ENCODE assay signal across 9 cellular contexts in the genomic region with DNA sequence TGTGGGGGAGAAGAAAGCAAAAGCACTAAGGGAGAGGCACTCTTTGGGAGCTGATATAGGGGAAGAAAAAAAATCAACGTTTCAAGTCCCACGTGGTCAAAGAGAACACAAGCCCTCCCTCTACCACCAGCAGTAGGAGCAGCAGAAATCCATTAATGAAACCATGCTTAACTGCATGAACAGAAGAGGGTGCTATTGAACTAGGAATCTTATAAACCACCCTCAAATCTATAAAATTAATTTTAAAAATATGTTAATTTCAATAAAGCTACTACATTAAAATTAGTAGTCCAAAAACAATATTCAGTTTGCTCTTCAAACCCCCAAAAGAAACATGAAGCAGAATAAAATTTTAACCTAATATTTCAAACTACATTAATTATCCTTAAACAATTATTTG.
DNase-seq lines count a peak whose midpoint lies in the region; ATAC-seq, FAIRE-seq and TF ChIP-seq lines count a peak whose summit lies in the region.
"Had no signal": no experiment of that assay in that cellular context is flagged by ENCODE, and none has a peak within 500 bp of the region (broad histone marks: within the 10 kb centered on the region; RNA-seq: fewer than 3 reads in every experiment).

No MANE protein-coding gene starts in this region.

- H3K4me1 ChIP-seq in adrenal gland (replicated peaks in 1 of 2), result no peaks in the 10 kb centered on the region

- H3K27ac Mint-ChIP-seq in naive B cell, result no peak overlapping the region
- no peak overlapping the region for H3K27ac Mint-ChIP-seq in activated naive CD4-positive, alpha-beta T cell treated with anti-CD3 and anti-CD28 coated beads for 36 hours

- peaks cover 8 to 16% (median 10%) of the 10 kb centered on the region in 3 donors for H3K27me3 Mint-ChIP-seq in naive B cell
- peaks cover 12% of the 10 kb centered on the region for H3K27me3 Mint-ChIP-seq in activated naive CD4-positive, alpha-beta T cell treated with anti-CD3 and anti-CD28 coated beads for 36 hours (ENCODE audit: low read depth)

- TF ChIP-seq CTCF in adrenal gland (IDR thresholded peaks at IDR 0.05), result peak; percentile 11 to 58 (median 40)

- H3K36me3 ChIP-seq in adrenal gland (replicated peaks in 1 of 2), result no peaks in the 10 kb centered on the region

- intact Hi-C loops in adrenal gland (cut with DNase I), result no loop called here
- intact Hi-C loops in activated naive CD4-positive, alpha-beta T cell treated with anti-CD3 and anti-CD28 coated beads for 36 hours (cut with micrococcal nuclease), result loop anchor here (1.0 to 5.0 kb wide), 4 partner anchors 58 to 1021 kb away; no protein-coding TSS in a partner anchor

- ATAC-seq in naive B cell (ENCODE audit: low read depth in 2 of 2), result peak; percentile 56 to 83

- H3K4me3 Mint-ChIP-seq in naive B cell, result no peak overlapping the region
- no peak overlapping the region for H3K4me3 Mint-ChIP-seq in activated naive CD4-positive, alpha-beta T cell treated with anti-CD3 and anti-CD28 coated beads for 36 hours

- CTCF ChIA-PET in activated naive CD4-positive, alpha-beta T cell treated with anti-CD3 and anti-CD28 coated beads for 36 hours (lab: Charles Lee), result interaction anchor here (0.6 to 2.0 kb wide), 8 partner anchors 17 to 1021 kb away, joined by 3 to 9 read pairs (median 4); no protein-coding TSS in a partner anchor

- no peaks in the 10 kb centered on the region for H3K4me1 Mint-ChIP-seq in naive B cell
- H3K4me1 Mint-ChIP-seq in activated naive CD4-positive, alpha-beta T cell treated with anti-CD3 and anti-CD28 coated beads for 36 hours (ENCODE audit: low read depth), result no peaks in the 10 kb centered on the region

- H3K9me3 ChIP-seq in adrenal gland (replicated peaks in 1 of 3), result peaks cover 0 to 9% (median 0%) of the 10 kb centered on the region in 3 donors

- WGBS in adrenal gland, 4 donors, result 0 to 6% (median 2%) methylated on average over 2 of the region's 2 CpGs

- peaks cover 12 to 26% of the 10 kb centered on the region in 2 donors for H3K36me3 Mint-ChIP-seq in naive B cell
- no peaks in the 10 kb centered on the region for H3K36me3 Mint-ChIP-seq in activated naive CD4-positive, alpha-beta T cell treated with anti-CD3 and anti-CD28 coated beads for 36 hours (ENCODE audit: low read depth)

- peaks cover 3 to 48% (median 24%) of the 10 kb centered on the region in 7 donors for H3K9me3 Mint-ChIP-seq in naive B cell
- H3K9me3 Mint-ChIP-seq in activated naive CD4-positive, alpha-beta T cell treated with anti-CD3 and anti-CD28 coated beads for 36 hours, result peaks cover 9% of the 10 kb centered on the region

- TF ChIP-seq POLR2A in adrenal gland (IDR thresholded peaks at IDR 0.05), result no peak

- no peak overlapping the region for H3K27ac ChIP-seq in adrenal gland
- H3K27ac ChIP-seq: epithelial cell of prostate had no signal

- H3K4me3 ChIP-seq in adrenal gland, result no peak overlapping the region

- FAIRE-seq in G401.6 (lab: Jason Lieb, UNC), result peak; percentile 69

- no peaks in the 10 kb centered on the region for H3K27me3 ChIP-seq in adrenal gland

- DNase-seq in NCI-H1417 treated with DMSO at 0.1 percent for 48 hours (lab: John Stamatoyannopoulos, UW) (peak; percentile 39), adrenal gland (no peak), naive B cell (peak; percentile 15), putamen (ENCODE audit: low spot score) (no peak)
- no peak for DNase-seq in activated CD8-positive, alpha-beta memory T cell treated with anti-CD3 and anti-CD28 coated beads for 24 hours
- DNase-seq in activated naive CD4-positive, alpha-beta T cell treated with anti-CD3 and anti-CD28 coated beads for 36 hours, result no peak
- DNase-seq in activated T-cell treated with anti-CD3 and anti-CD28 coated beads, Interleukin-2, amount 50 U/mL, for 1 hour, result no peak

Comparison
In these comparisons a context has a peak if more than half of its experiments do, and no peak if none do; other contexts are left out.
1. DNase-seq: peak in NCI-H1417 treated with DMSO at 0.1 percent for 48 hours (single experiment) and naive B cell (single experiment); none in adrenal gland (0 of 7), activated CD8-positive, alpha-beta memory T cell treated with anti-CD3 and anti-CD28 coated beads for 24 hours (single experiment), activated naive CD4-positive, alpha-beta T cell treated with anti-CD3 and anti-CD28 coated beads for 36 hours (single experiment), activated T-cell treated with anti-CD3 and anti-CD28 coated beads, Interleukin-2, amount 50 U/mL, for 1 hour (single experiment) and putamen (single experiment).